13 cellular contexts compared by ENCODE assay signal in the genomic region with DNA sequence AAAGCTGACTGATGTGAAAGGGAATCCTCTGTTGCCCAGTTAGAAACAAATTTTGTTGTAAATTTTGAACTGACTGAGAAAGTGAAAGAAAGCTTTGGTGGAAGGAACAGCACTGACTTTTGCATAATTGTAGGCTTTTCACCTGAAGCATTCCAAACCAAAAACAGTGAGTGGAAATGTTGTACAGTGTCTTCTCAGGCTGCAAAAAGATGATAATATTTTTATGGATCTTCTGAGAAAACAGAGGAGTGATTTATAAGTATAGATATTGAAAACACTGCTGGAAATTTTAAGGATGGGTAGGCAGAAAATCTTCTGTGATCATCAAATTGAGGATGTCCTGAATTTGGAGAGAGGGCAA. TPM values are rescaled to one million over a fixed set of nuclear protein-coding genes. Genes with fewer than 3 reads are reported as not detected.
DNase-seq lines count a peak whose midpoint lies in the region; ATAC-seq, FAIRE-seq and TF ChIP-seq lines count a peak whose summit lies in the region.
"Had no signal": no experiment of that assay in that cellular context is flagged by ENCODE, and none has a peak within 500 bp of the region (broad histone marks: within the 10 kb centered on the region; RNA-seq: fewer than 3 reads in every experiment).

No MANE protein-coding gene starts in this region.

- H3K4me1 Mint-ChIP-seq in progenitor cell of endocrine pancreas (ENCODE audit: low read depth), result peaks cover 52% of the 10 kb centered on the region
- H3K4me1 Mint-ChIP-seq: CD4-positive, CD25-positive, alpha-beta regulatory T cell had no signal

- CTCF ChIA-PET in A673 (lab: Charles Lee) (no interaction called here), endothelial cell of umbilical vein (lab: Charles Lee) (interaction anchor here (0.9 to 2.3 kb wide), 8 partner anchors 13 to 96 kb away, joined by 3 to 23 read pairs (median 4); a partner anchor contains a TSS)

- H3K27me3 Mint-ChIP-seq in progenitor cell of endocrine pancreas, result no peaks in the 10 kb centered on the region
- H3K27me3 Mint-ChIP-seq: CD4-positive, CD25-positive, alpha-beta regulatory T cell; T-cell had no signal

- intact Hi-C loops in A673 (cut with micrococcal nuclease; ENCODE audit: unreplicated experiment) (loop anchor here (5.0 kb wide), 1 partner anchor 93 kb away; no protein-coding TSS in a partner anchor), endothelial cell of umbilical vein (cut with micrococcal nuclease) (loop anchor here (1.0 to 2.0 kb wide), 4 partner anchors 39 to 452 kb away; no protein-coding TSS in a partner anchor)

- peak overlapping the region; percentile 78 for H3K4me2 ChIP-seq in KMS-11
- peak overlapping the region; percentile 67 for H3K4me2 ChIP-seq in endothelial cell of umbilical vein (ENCODE audit: insufficient read depth, low read length)

- H3K9ac ChIP-seq in KMS-11 (peak overlapping the region; percentile 81), endothelial cell of umbilical vein (replicated peaks; ENCODE audit: extremely low read depth, insufficient read depth, low read length) (peak overlapping the region; percentile 91)

- H4K20me1 ChIP-seq in KMS-11 (ENCODE audit: insufficient read depth) (no peaks in the 10 kb centered on the region), endothelial cell of umbilical vein (replicated peaks; ENCODE audit: control insufficient read depth, extremely low read depth, insufficient read depth, low read length) (no peaks in the 10 kb centered on the region)

- H3K4me3 ChIP-seq in A673 (ENCODE audit: low read depth, low read length, poor library complexity, severe bottlenecking) (no peak overlapping the region), KMS-11 (IDR thresholded peaks at IDR 0.05; ENCODE audit: insufficient read depth, low read depth, low read length) (no peak overlapping the region), endothelial cell of umbilical vein (replicated peaks in 1 of 3; ENCODE audit: insufficient read depth in 1 of 3, low read depth in 1 of 3, low read length in 3 of 3) (peak overlapping the region in 1 of 3 experiments; percentile 23)

- TF ChIP-seq POLR2A in endothelial cell of umbilical vein (IDR thresholded peaks at IDR 0.05; ENCODE audit: low read depth, low read length), result no peak

- H3K9me1 ChIP-seq in endothelial cell of umbilical vein (replicated peaks; ENCODE audit: control insufficient read depth, extremely low read depth, insufficient read depth, low read length), result no peaks in the 10 kb centered on the region

- dilution Hi-C loops in endothelial cell of umbilical vein (cut with MboI; ENCODE audit: extremely low pct_ligation_motif_present, low sequenced_read_pairs), result no loop called here

- ATAC-seq in stimulated activated naive CD8-positive, alpha-beta T cell treated with anti-CD3 and anti-CD28 coated beads, Interleukin-15, Interleukin-2, amounts not matched to agents 100 U/mL and 50 U/mL, for 24 hours, result no peak
- ATAC-seq: T-cell had no signal

- TF ChIP-seq CTCF in A673 (conservative IDR thresholded peaks at IDR 0.05; ENCODE audit: low read depth, low read length), result no peak
- no peak for TF ChIP-seq CTCF in KMS-11 (conservative IDR thresholded peaks at IDR 0.05; ENCODE audit: low read depth, low read length)
- no peak for TF ChIP-seq CTCF in endothelial cell of umbilical vein (IDR thresholded peaks at IDR 0.05; ENCODE audit: extremely low read depth in 1 of 2, insufficient read depth in 1 of 2, low read depth in 1 of 2, low read length in 2 of 2)
- no peak for TF ChIP-seq CTCF in progenitor cell of endocrine pancreas (IDR thresholded peaks at IDR 0.05; ENCODE audit: unreplicated experiment)

- H3K27ac Mint-ChIP-seq in progenitor cell of endocrine pancreas, result peak overlapping the region; percentile 98
- H3K27ac Mint-ChIP-seq: CD4-positive, CD25-positive, alpha-beta regulatory T cell; T-cell had no signal

- H3K36me3 ChIP-seq in A673 (ENCODE audit: insufficient read depth, low read length, poor library complexity, severe bottlenecking) (no peaks in the 10 kb centered on the region), KMS-11 (ENCODE audit: insufficient read depth) (no peaks in the 10 kb centered on the region), endothelial cell of umbilical vein (ENCODE audit: control insufficient read depth in 2 of 2, extremely low read depth in 1 of 2, insufficient read depth in 2 of 2, low read length in 2 of 2) (no peaks in the 10 kb centered on the region)

- H3K79me2 ChIP-seq in KMS-11 (ENCODE audit: insufficient read depth, low read depth) (no peaks in the 10 kb centered on the region), endothelial cell of umbilical vein (ENCODE audit: control insufficient read depth, insufficient read depth, low read length) (no peaks in the 10 kb centered on the region)

- H3K9me3 Mint-ChIP-seq in progenitor cell of endocrine pancreas (ENCODE audit: low read depth), result peaks cover 4% of the 10 kb centered on the region

- H3K27me3 ChIP-seq in A673 (replicated peaks; ENCODE audit: insufficient read depth, low read depth, low read length, poor library complexity), result no peaks in the 10 kb centered on the region
- no peaks in the 10 kb centered on the region for H3K27me3 ChIP-seq in KMS-11 (ENCODE audit: insufficient read depth, low read depth)
- H3K27me3 ChIP-seq in endothelial cell of umbilical vein (ENCODE audit: control insufficient read depth in 2 of 2, insufficient read depth in 2 of 2, low read length in 2 of 2), result no peaks in the 10 kb centered on the region

- H3K27ac ChIP-seq in A673 (ENCODE audit: low read depth, low read length, poor library complexity, severe bottlenecking), result peak overlapping the region; percentile 89
- peak overlapping the region; percentile 93 for H3K27ac ChIP-seq in KMS-11
- H3K27ac ChIP-seq in endothelial cell of umbilical vein (ENCODE audit: insufficient read depth, low read depth, low read length), result peak overlapping the region; percentile 99

- no peak for FAIRE-seq in endothelial cell of umbilical vein (lab: Jason Lieb, UNC)
- FAIRE-seq: urothelium cell line had no signal

- H2AFZ ChIP-seq in KMS-11 (ENCODE audit: low read depth), result peak overlapping the region; percentile 79
- peak overlapping the region; percentile 33 for H2AFZ ChIP-seq in endothelial cell of umbilical vein (ENCODE audit: low read depth, low read length)

- no peaks in the 10 kb centered on the region for H3K9me3 ChIP-seq in A673 (ENCODE audit: low read depth, low read length, poor library complexity, severe bottlenecking)
- H3K9me3 ChIP-seq in endothelial cell of umbilical vein (replicated peaks; ENCODE audit: control insufficient read depth, insufficient read depth, low read length), result no peaks in the 10 kb centered on the region

- H3K4me3 Mint-ChIP-seq in progenitor cell of endocrine pancreas (ENCODE audit: low read depth), result no peak overlapping the region
- H3K4me3 Mint-ChIP-seq: CD4-positive, CD25-positive, alpha-beta regulatory T cell; T-cell had no signal

- no peaks in the 10 kb centered on the region for H3K36me3 Mint-ChIP-seq in progenitor cell of endocrine pancreas (ENCODE audit: insufficient read depth)
- H3K36me3 Mint-ChIP-seq: CD4-positive, CD25-positive, alpha-beta regulatory T cell; T-cell had no signal

- peaks cover 34% of the 10 kb centered on the region for H3K4me1 ChIP-seq in A673 (ENCODE audit: insufficient read depth, low read length, poor library complexity, severe bottlenecking)
- peaks cover 42% of the 10 kb centered on the region for H3K4me1 ChIP-seq in KMS-11 (ENCODE audit: low read depth, poor library complexity, severe bottlenecking)
- H3K4me1 ChIP-seq in endothelial cell of umbilical vein (ENCODE audit: control insufficient read depth, extremely low read depth, insufficient read depth, low read length), result peaks cover 23% of the 10 kb centered on the region

- DNase-seq in A673 (ENCODE audit: low spot score) (no peak), endothelial cell of umbilical vein (ENCODE audit: low read depth, low spot score) (no peak), progenitor cell of endocrine pancreas (ENCODE audit: low spot score, unreplicated experiment) (no peak), NCI-H2196 treated with DMSO at 0.1 percent for 48 hours (lab: John Stamatoyannopoulos, UW; ENCODE audit: unreplicated experiment) (no peak), NCI-H1092 treated with DMSO at 0.1 percent for 48 hours (lab: John Stamatoyannopoulos, UW) (no peak), NCI-H1694 treated with DMSO at 0.1 percent for 48 hours (lab: John Stamatoyannopoulos, UW) (no peak)
- DNase-seq in stimulated activated naive CD8-positive, alpha-beta T cell treated with anti-CD3 and anti-CD28 coated beads, Interleukin-15, Interleukin-2, amounts not matched to agents 100 U/mL and 50 U/mL, for 24 hours, result no peak
- DNase-seq: CD4-positive, CD25-positive, alpha-beta regulatory T cell; midbrain; stimulated activated CD4-positive, alpha-beta T cell treated with anti-CD3 and anti-CD28 coated beads, Interleukin-4, amount 100 ng/mL, for 24 hours; T-cell had no signal

- POLR2A ChIA-PET in A673 (lab: Charles Lee; ENCODE audit: low non-redundant PET), result interaction anchor here (0.8 kb wide), 1 partner anchor 43 kb away, joined by 3 read pairs; no protein-coding TSS in a partner anchor
- POLR2A ChIA-PET in endothelial cell of umbilical vein (lab: Charles Lee), result interaction anchor here (1.4 kb wide), 1 partner anchor 38 kb away, joined by 9 read pairs; no protein-coding TSS in a partner anchor

- TSS peak; percentile 98 for BruUV-seq in A673 (replicated peaks; lab: Mats Ljungman, UMichigan)
- BruUV-seq in endothelial cell of umbilical vein (replicated peaks; lab: Mats Ljungman, UMichigan), result TSS peak; percentile 98

TF ChIP-seq in endothelial cell of umbilical vein, 7 proteins besides CTCF, POLR2A, EP300 and RAD21 (continues in another document):
- TF ChIP-seq JUN (IDR thresholded peaks at IDR 0.05; ENCODE audit: borderline replicate concordance, insufficient read depth, insufficient read length, low read depth), result no peak
- TF ChIP-seq, protein P1, sequence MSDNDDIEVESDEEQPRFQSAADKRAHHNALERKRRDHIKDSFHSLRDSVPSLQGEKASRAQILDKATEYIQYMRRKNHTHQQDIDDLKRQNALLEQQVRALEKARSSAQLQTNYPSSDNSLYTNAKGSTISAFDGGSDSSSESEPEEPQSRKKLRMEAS (IDR thresholded peaks at IDR 0.05; ENCODE audit: insufficient read depth, insufficient read length), result no peak
- TF ChIP-seq EZH2 (IDR thresholded peaks at IDR 0.05; ENCODE audit: borderline replicate concordance, low read depth, low read length, severe bottlenecking), result no peak
- TF ChIP-seq MYC (IDR thresholded peaks at IDR 0.05; ENCODE audit: low read depth, low read length), result no peak

RNA-seq across cellular contexts. Expression of a gene that starts 40.0 kb away (rescaled TPM):
- total RNA-seq in A673 (2021), result 0.60 and 0.96 TPM in 2 replicates
- total RNA-seq in endothelial cell of umbilical vein, result 1.3 and 3.3 TPM in 2 replicates
- 1.4 and 1.5 TPM in 2 replicates for polyA plus RNA-seq in endothelial cell of umbilical vein
- 1.2 and 1.3 TPM in 2 replicates for polyA plus RNA-seq in endothelial cell of umbilical vein (2011; cell fraction: cytosol; rRNA removed)
- polyA plus RNA-seq in endothelial cell of umbilical vein (2011; cell fraction: nucleus; rRNA removed), result 3.0 TPM in 2 replicates
- polyA plus RNA-seq in endothelial cell of umbilical vein (2012), result 1.4 and 1.8 TPM in 2 replicates
- 2.4 and 3.0 TPM in 2 replicates for polyA minus RNA-seq in endothelial cell of umbilical vein
- 3.5 TPM for polyA minus RNA-seq in endothelial cell of umbilical vein (2011; cell fraction: cytosol; rRNA and poly(A)+ RNA removed)
- 4.7 and 5.1 TPM in 2 replicates for polyA minus RNA-seq in endothelial cell of umbilical vein (2011; cell fraction: nucleus; rRNA and poly(A)+ RNA removed)
- 11.0 and 11.4 TPM in 2 replicates for total RNA-seq in progenitor cell of endocrine pancreas
- total RNA-seq: CD4-positive, CD25-positive, alpha-beta regulatory T cell; T-cell had no signal
- polyA plus RNA-seq: CD4-positive, CD25-positive, alpha-beta regulatory T cell had no signal
